ENCODE assay signal across 8 cellular contexts in genomic region chr19:53467138-53467502, GRCh38. TPM values are rescaled to one million over a fixed set of nuclear protein-coding genes. Genes with fewer than 3 reads are reported as not detected.
DNase-seq lines count a peak whose midpoint lies in the region; FAIRE-seq and TF ChIP-seq lines count a peak whose summit lies in the region.

No MANE protein-coding gene starts in this region.

- H4K20me1 ChIP-seq in Loucy (ENCODE audit: insufficient read depth, low read length, poor library complexity, severe bottlenecking), result no peaks in the 10 kb centered on the region

- H3K27ac Mint-ChIP-seq in activated T-cell treated with anti-CD3 and anti-CD28 coated beads, Interleukin-2, amount 50 U/mL, for 24 hours, result peak overlapping the region; percentile 91

- H3K4me3 ChIP-seq in Loucy (ENCODE audit: low read length, poor library complexity, severe bottlenecking) (peak overlapping the region; percentile 95), dorsolateral prefrontal cortex (peak overlapping the region; percentile 47 to 83 (median 70)), mucosa of stomach (ENCODE audit: low read length) (no peak overlapping the region)

- H3K4me2 ChIP-seq in Loucy (ENCODE audit: low read depth, low read length, poor library complexity, severe bottlenecking), result peak overlapping the region; percentile 97

- no peaks in the 10 kb centered on the region for H3F3A ChIP-seq in Loucy (ENCODE audit: low read depth)

- H3K9me3 Mint-ChIP-seq in activated T-cell treated with anti-CD3 and anti-CD28 coated beads, Interleukin-2, amount 50 U/mL, for 24 hours, result peaks cover 44% of the 10 kb centered on the region

- H3K27me3 ChIP-seq in Loucy (ENCODE audit: insufficient read depth, low read length, poor library complexity, severe bottlenecking) (no peaks in the 10 kb centered on the region), dorsolateral prefrontal cortex (peaks cover 0 to 5% (median 0%) of the 10 kb centered on the region in 45 donors), mucosa of stomach (ENCODE audit: control insufficient read depth, insufficient read depth, low read length) (peaks cover 3% of the 10 kb centered on the region)

- H3K4me1 Mint-ChIP-seq in activated T-cell treated with anti-CD3 and anti-CD28 coated beads, Interleukin-2, amount 50 U/mL, for 24 hours (ENCODE audit: low read depth), result peaks cover 30% of the 10 kb centered on the region

- H3K9me2 ChIP-seq in Loucy (replicated peaks; ENCODE audit: low read depth, low read length), result no peaks in the 10 kb centered on the region

- peak overlapping the region; percentile 96 for H2AFZ ChIP-seq in Loucy (ENCODE audit: low read length)

- H3K4me3 Mint-ChIP-seq in activated T-cell treated with anti-CD3 and anti-CD28 coated beads, Interleukin-2, amount 50 U/mL, for 24 hours, result peak overlapping the region; percentile 89

- H3K27ac ChIP-seq in dorsolateral prefrontal cortex, result peak overlapping the region in 4 of 59 donors; percentile 14 to 66 (median 19)

- H3K9ac ChIP-seq in Loucy (ENCODE audit: low read depth, low read length, poor library complexity, severe bottlenecking), result peak overlapping the region; percentile 48
- H3K9ac ChIP-seq in mucosa of stomach (ENCODE audit: low read length), result peak overlapping the region; percentile 44

- H3K79me2 ChIP-seq in Loucy (ENCODE audit: insufficient read depth, low read length), result peaks cover 10% of the 10 kb centered on the region; the same call in 1 of the 2 replicates

- TF ChIP-seq CTCF in Loucy (conservative IDR thresholded peaks at IDR 0.05; ENCODE audit: low read length) (no peak), dorsolateral prefrontal cortex (IDR thresholded peaks at IDR 0.05 in 54 of 56, conservative IDR thresholded peaks at IDR 0.05 in 2 of 56; ENCODE audit: low read depth in 1 of 56, partially characterized antibody in 56 of 56) (peak in 2 of 56 donors; percentile 3), D721Med (IDR thresholded peaks at IDR 0.05; ENCODE audit: insufficient read depth, missing control alignments) (no peak)

- H3K4me1 ChIP-seq in Loucy (ENCODE audit: insufficient read depth, low read length, poor library complexity, severe bottlenecking), result peaks cover 8% of the 10 kb centered on the region
- peaks cover 2% of the 10 kb centered on the region for H3K4me1 ChIP-seq in mucosa of stomach (ENCODE audit: control insufficient read depth, insufficient read depth, low read length)

- no peaks in the 10 kb centered on the region for H3K36me3 ChIP-seq in Loucy (ENCODE audit: insufficient read depth, low read length)
- H3K36me3 ChIP-seq in mucosa of stomach (ENCODE audit: control insufficient read depth, insufficient read depth, low read length), result no peaks in the 10 kb centered on the region

- H3K27me3 Mint-ChIP-seq in activated T-cell treated with anti-CD3 and anti-CD28 coated beads, Interleukin-2, amount 50 U/mL, for 24 hours, result peaks cover 30% of the 10 kb centered on the region

- no peak for FAIRE-seq in D721Med (lab: Jason Lieb, UNC)

- H3K9me3 ChIP-seq in Loucy (ENCODE audit: insufficient read depth, low read depth, low read length), result no peaks in the 10 kb centered on the region
- no peaks in the 10 kb centered on the region for H3K9me3 ChIP-seq in mucosa of stomach (ENCODE audit: control insufficient read depth, low read length)

- intact Hi-C loops in dorsolateral prefrontal cortex (cut with DNase I), result loop anchor here (2.0 to 5.0 kb wide), 2 partner anchors 34 to 35 kb away; partner anchors contain the start of gene ZNF761 (in 1 of the 2)

- DNase-seq in activated T-cell treated with anti-CD3 and anti-CD28 coated beads, Interleukin-2, amount 50 U/mL, for 24 hours, result no peak
- DNase-seq in activated T-cell treated with anti-CD3 and anti-CD28 coated beads, Interleukin-2, amount 50 U/mL, for 1 hour, result no peak
- DNase-seq in dorsolateral prefrontal cortex (no peak), D721Med (ENCODE audit: insufficient read length, low spot score) (no peak), midbrain (lab: John Stamatoyannopoulos, UW) (no peak)
- DNase-seq in central memory CD4-positive, alpha-beta T cell, result no peak

- peaks cover 60% of the 10 kb centered on the region for H3K36me3 Mint-ChIP-seq in activated T-cell treated with anti-CD3 and anti-CD28 coated beads, Interleukin-2, amount 50 U/mL, for 24 hours (ENCODE audit: low read depth)

RNA-seq across cellular contexts. Expression of gene ZNF813, which starts 0.4 kb away (rescaled TPM):
- 1 to 10 TPM in 100 of 120 experiments, under 1 TPM in 20; 0.55 to 6.6 (median 1.5) TPM for total RNA-seq in dorsolateral prefrontal cortex

RNA-seq across cellular contexts. Expression of gene ZNF761, which starts 35.3 kb away (rescaled TPM):
- 10 to 100 TPM in 28 of 120 experiments, 1 to 10 TPM in 92; 4.5 to 17.6 (median 8.0) TPM for total RNA-seq in dorsolateral prefrontal cortex
